In the genomic region with DNA sequence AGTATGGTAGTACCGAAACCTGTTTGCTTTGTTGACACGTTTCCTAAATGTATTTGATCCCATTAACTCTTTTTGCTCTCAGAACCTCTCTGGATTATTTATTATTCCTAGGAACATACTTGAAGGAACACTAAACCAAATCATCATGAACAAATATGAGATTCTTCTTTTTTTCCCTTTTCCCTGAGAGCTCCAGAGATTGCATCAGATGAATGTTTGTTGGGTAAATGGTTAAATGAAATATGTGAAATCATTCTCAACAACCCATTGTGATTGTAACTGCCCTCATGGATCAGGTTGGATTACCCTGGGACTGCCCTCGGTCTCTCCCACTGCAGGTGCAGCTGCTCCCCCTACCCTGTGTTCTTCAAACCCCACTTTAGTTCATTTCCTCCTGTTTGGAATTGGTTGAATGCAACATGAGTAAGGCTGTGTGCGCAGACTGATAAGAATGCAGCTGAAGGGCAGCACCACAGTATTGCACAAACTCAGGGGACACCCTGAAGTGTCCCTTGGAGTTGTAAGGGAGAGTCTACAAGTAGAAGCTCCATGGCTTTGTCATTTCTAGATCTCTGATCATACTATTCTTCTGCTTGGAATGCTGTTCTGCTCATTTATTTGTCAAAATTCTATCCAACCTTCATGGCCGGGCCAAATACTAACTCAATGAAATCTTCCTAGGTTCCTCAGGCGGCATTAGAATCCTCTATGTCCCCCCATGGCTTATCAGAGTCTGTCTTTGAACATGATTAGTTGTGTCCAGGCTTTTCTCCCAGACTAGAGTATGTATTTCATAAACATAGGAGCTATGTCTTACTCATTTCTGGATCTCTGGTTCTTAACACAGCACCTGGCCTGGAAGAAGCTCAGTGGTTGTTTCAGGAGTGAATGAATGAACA, we compare ENCODE assay signal across 23 cellular contexts. TPM values are rescaled to one million over a fixed set of nuclear protein-coding genes. Genes with fewer than 3 reads are reported as not detected.
"Had no signal": no experiment of that assay in that cellular context is flagged by ENCODE, and none has a peak within 500 bp of the region (broad histone marks: within the 10 kb centered on the region; RNA-seq: fewer than 3 reads in every experiment).

No MANE protein-coding gene starts in this region.

- H2AFZ ChIP-seq: parathyroid adenoma had no signal

- H3K9me3 ChIP-seq: esophagus squamous epithelium, gastroesophageal sphincter, tibial artery had no signal

- H3K4me3 ChIP-seq: coronary artery, esophagus squamous epithelium, gastroesophageal sphincter, tibial artery had no signal

- FAIRE-seq: small intestine had no signal

- H3K36me3 ChIP-seq: esophagus squamous epithelium, gastroesophageal sphincter, tibial artery had no signal

- H3K27me3 ChIP-seq: gastroesophageal sphincter, tibial artery had no signal

- H3K4me1 ChIP-seq: esophagus squamous epithelium, gastroesophageal sphincter, parathyroid adenoma, tibial artery had no signal

- DNase-seq: activated B cell treated with CpG ODN at 0.5 μM for 24 hours; activated CD4-positive, alpha-beta memory T cell treated with anti-CD3 and anti-CD28 coated beads for 36 hours; activated CD4-positive, alpha-beta T cell treated with anti-CD3 and anti-CD28 coated beads for 36 hours; activated naive CD4-positive, alpha-beta T cell treated with Interleukin-2 at 50 U/mL for 16 hours; activated naive CD8-positive, alpha-beta T cell treated with anti-CD3 and anti-CD28 coated beads for 36 hours; activated T-cell treated with anti-CD3 and anti-CD28 coated beads, Interleukin-2, amount 50 U/mL, for 48 hours; cerebellar nuclear complex; esophagus squamous epithelium; head of caudate nucleus; islet precursor cell; left cardiac atrium; mesenchymal stem cell; nucleus accumbens; small intestine; stimulated activated CD4-positive, alpha-beta T cell treated with anti-CD3 and anti-CD28 coated beads, Interleukin-2, amount 100 ng/mL, for 24 hours; stimulated activated naive CD8-positive, alpha-beta T cell treated with anti-CD3 and anti-CD28 coated beads, Interleukin-15, amount 100 ng/mL, for 72 hours; tibial artery had no signal

- H3K9ac ChIP-seq: parathyroid adenoma had no signal

- H3K79me2 ChIP-seq: parathyroid adenoma had no signal

- ATAC-seq: activated CD4-positive, alpha-beta T cell treated with anti-CD3 and anti-CD28 coated beads for 36 hours; gastroesophageal sphincter; left cardiac atrium; sciatic nerve; stimulated activated effector memory CD8-positive, alpha-beta T cell treated with anti-CD3 and anti-CD28 coated beads, Interleukin-12 subunit alpha, Interleukin-12 subunit beta, amount 100 ng/mL, for 72 hours; stimulated activated naive CD8-positive, alpha-beta T cell treated with anti-CD3 and anti-CD28 coated beads, Interleukin-15, amount 100 ng/mL, for 72 hours had no signal

- H3K27ac ChIP-seq: coronary artery, esophagus squamous epithelium, gastroesophageal sphincter, parathyroid adenoma, tibial artery had no signal

RNA-seq across cellular contexts. Expression of a gene that starts 47.1 kb away (rescaled TPM):
- total RNA-seq: ureter had no signal
